In the genomic region with DNA sequence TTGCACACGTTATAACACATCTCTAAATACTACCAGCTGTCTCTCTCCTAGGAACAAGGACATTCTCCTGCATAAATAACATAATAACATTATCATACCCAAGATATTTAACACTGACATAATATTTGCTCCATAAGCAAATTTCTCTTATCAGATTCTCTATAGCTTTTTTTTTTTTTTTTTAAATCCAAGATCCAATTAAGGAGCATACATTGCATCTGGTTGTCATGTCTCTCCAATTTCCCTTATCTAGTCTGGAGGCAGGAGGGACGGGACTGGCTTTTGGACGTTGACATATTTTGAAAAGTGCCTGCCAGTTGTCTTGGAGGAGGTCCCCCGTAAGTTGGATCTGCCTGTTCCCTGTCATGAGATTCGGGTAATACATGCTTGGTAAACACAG, we compare ENCODE assay signal across 16 cellular contexts.
A peak's percentile ranks its signal among the peaks of the same experiment; 100 is the strongest.
DNase-seq lines count a peak whose midpoint lies in the region; ATAC-seq lines count a peak whose summit lies in the region.
"Had no signal": no experiment of that assay in that cellular context is flagged by ENCODE, and none has a peak within 500 bp of the region (broad histone marks: within the 10 kb centered on the region; RNA-seq: fewer than 3 reads in every experiment).

No MANE protein-coding gene starts in this region.

- H3K9me3 Mint-ChIP-seq in activated CD4-positive, alpha-beta T cell treated with anti-CD3 and anti-CD28 coated beads, Interleukin-2, amount 10 ng/mL, durations not matched to agents 24 days and 14 days = no peaks in the 10 kb centered on the region
- no peaks in the 10 kb centered on the region for H3K9me3 Mint-ChIP-seq in CD8-positive, alpha-beta memory T cell
- no peaks in the 10 kb centered on the region for H3K9me3 Mint-ChIP-seq in activated CD4-positive, alpha-beta memory T cell treated with anti-CD3 and anti-CD28 coated beads for 36 hours
- no peaks in the 10 kb centered on the region for H3K9me3 Mint-ChIP-seq in immature natural killer cell

- no peaks in the 10 kb centered on the region for H3K27me3 Mint-ChIP-seq in activated CD4-positive, alpha-beta T cell treated with anti-CD3 and anti-CD28 coated beads, Interleukin-2, amount 10 ng/mL, durations not matched to agents 24 days and 14 days
- no peaks in the 10 kb centered on the region for H3K27me3 Mint-ChIP-seq in CD8-positive, alpha-beta memory T cell
- H3K27me3 Mint-ChIP-seq in activated CD4-positive, alpha-beta memory T cell treated with anti-CD3 and anti-CD28 coated beads for 36 hours = no peaks in the 10 kb centered on the region
- H3K27me3 Mint-ChIP-seq in immature natural killer cell (ENCODE audit: low read depth in 3 of 3) = peaks cover 2 to 14% (median 4%) of the 10 kb centered on the region in 3 donors

- H3K27ac ChIP-seq in CD8-positive, alpha-beta memory T cell (ENCODE audit: low read depth, low read length) = no peak overlapping the region
- H3K27ac ChIP-seq: vagina had no signal

- ATAC-seq in HG02623 (IDR thresholded peaks at IDR 0.05; ENCODE audit: unreplicated experiment) = no peak

- POLR2A ChIA-PET in CD8-positive, alpha-beta memory T cell (lab: Charles Lee) = interaction anchor here (0.5 to 0.7 kb wide), 2 partner anchors 34 to 1468 kb away, joined by 3 to 4 read pairs; no protein-coding TSS in a partner anchor
- POLR2A ChIA-PET in activated CD4-positive, alpha-beta memory T cell treated with anti-CD3 and anti-CD28 coated beads for 36 hours (lab: Charles Lee) = interaction anchor here (0.6 kb wide), 2 partner anchors 24 to 69 kb away, joined by 3 read pairs; no protein-coding TSS in a partner anchor

- no peaks in the 10 kb centered on the region for H3K36me3 ChIP-seq in CD8-positive, alpha-beta memory T cell (ENCODE audit: insufficient read depth, low read length)
- H3K36me3 ChIP-seq: vagina had no signal

- peaks cover 72% of the 10 kb centered on the region for H3K4me1 Mint-ChIP-seq in activated CD4-positive, alpha-beta T cell treated with anti-CD3 and anti-CD28 coated beads, Interleukin-2, amount 10 ng/mL, durations not matched to agents 24 days and 14 days
- H3K4me1 Mint-ChIP-seq in CD8-positive, alpha-beta memory T cell = peaks cover 74 to 94% (median 83%) of the 10 kb centered on the region in 3 donors
- H3K4me1 Mint-ChIP-seq in activated CD4-positive, alpha-beta memory T cell treated with anti-CD3 and anti-CD28 coated beads for 36 hours (ENCODE audit: low read depth) = peaks cover 85% of the 10 kb centered on the region
- peaks cover 78 to 92% of the 10 kb centered on the region in 2 donors for H3K4me1 Mint-ChIP-seq in immature natural killer cell

- H3K36me3 Mint-ChIP-seq in activated CD4-positive, alpha-beta T cell treated with anti-CD3 and anti-CD28 coated beads, Interleukin-2, amount 10 ng/mL, durations not matched to agents 24 days and 14 days (ENCODE audit: low read depth) = peaks cover 37% of the 10 kb centered on the region
- peaks cover 0 to 14% (median 0%) of the 10 kb centered on the region in 3 donors for H3K36me3 Mint-ChIP-seq in CD8-positive, alpha-beta memory T cell
- H3K36me3 Mint-ChIP-seq in activated CD4-positive, alpha-beta memory T cell treated with anti-CD3 and anti-CD28 coated beads for 36 hours = peaks cover 14% of the 10 kb centered on the region
- no peaks in the 10 kb centered on the region for H3K36me3 Mint-ChIP-seq in immature natural killer cell

- no peaks in the 10 kb centered on the region for H3K27me3 ChIP-seq in CD8-positive, alpha-beta memory T cell (ENCODE audit: insufficient read depth, low read length, poor library complexity, severe bottlenecking)
- H3K27me3 ChIP-seq: BLaER1 treated with 17β-estradiol and CSF1 and Interleukin-3, amounts not matched to agents 10 nM and 100 nM; vagina had no signal

- H3K4me3 ChIP-seq in CD8-positive, alpha-beta memory T cell (ENCODE audit: low read length) = no peak overlapping the region
- H3K4me3 ChIP-seq: BLaER1 treated with 17β-estradiol and CSF1 and Interleukin-3, amounts not matched to agents 10 nM and 100 nM; vagina had no signal

- H3K27ac Mint-ChIP-seq in activated CD4-positive, alpha-beta T cell treated with anti-CD3 and anti-CD28 coated beads, Interleukin-2, amount 10 ng/mL, durations not matched to agents 24 days and 14 days = peak overlapping the region; percentile 91
- peak overlapping the region in 5 of 8 donors; percentile 1 to 44 (median 19) for H3K27ac Mint-ChIP-seq in CD8-positive, alpha-beta memory T cell
- H3K27ac Mint-ChIP-seq in activated CD4-positive, alpha-beta memory T cell treated with anti-CD3 and anti-CD28 coated beads for 36 hours = peak overlapping the region; percentile 88
- H3K27ac Mint-ChIP-seq in immature natural killer cell = peak overlapping the region in 4 of 6 donors; percentile 3 to 72 (median 34)

- H3K4me3 Mint-ChIP-seq in activated CD4-positive, alpha-beta T cell treated with anti-CD3 and anti-CD28 coated beads, Interleukin-2, amount 10 ng/mL, durations not matched to agents 24 days and 14 days = peak overlapping the region; percentile 1
- peak overlapping the region in 2 of 7 donors; percentile 8 to 24 for H3K4me3 Mint-ChIP-seq in CD8-positive, alpha-beta memory T cell
- no peak overlapping the region for H3K4me3 Mint-ChIP-seq in activated CD4-positive, alpha-beta memory T cell treated with anti-CD3 and anti-CD28 coated beads for 36 hours
- H3K4me3 Mint-ChIP-seq in immature natural killer cell = no peak overlapping the region

- H3K4me1 ChIP-seq in CD8-positive, alpha-beta memory T cell (ENCODE audit: insufficient read depth, low read length) = peaks cover 53% of the 10 kb centered on the region

- CTCF ChIA-PET in CD8-positive, alpha-beta memory T cell (lab: Charles Lee) = interaction anchor here (1.1 to 1.7 kb wide), 2 partner anchors 75 to 77 kb away, joined by 3 to 5 read pairs; no protein-coding TSS in a partner anchor
- CTCF ChIA-PET in activated CD4-positive, alpha-beta memory T cell treated with anti-CD3 and anti-CD28 coated beads for 36 hours (lab: Charles Lee) = no interaction called here

- intact Hi-C loops in activated CD4-positive, alpha-beta T cell treated with anti-CD3 and anti-CD28 coated beads, Interleukin-2, amount 10 ng/mL, durations not matched to agents 24 days and 14 days (cut with micrococcal nuclease) = loop anchor here (10.0 kb wide), 1 partner anchor 388 kb away; the partner anchor contains the start of gene FAM78A
- intact Hi-C loops in activated CD4-positive, alpha-beta memory T cell treated with anti-CD3 and anti-CD28 coated beads for 36 hours (cut with micrococcal nuclease) = loop anchor here (10.0 kb wide), 2 partner anchors 268 to 692 kb away; partner anchors contain the start of genes PRRC2B and SETX

- H3K9me3 ChIP-seq in CD8-positive, alpha-beta memory T cell (ENCODE audit: low read length) = no peaks in the 10 kb centered on the region
- H3K9me3 ChIP-seq: vagina had no signal

- DNase-seq in activated CD4-positive, alpha-beta T cell treated with anti-CD3 and anti-CD28 coated beads, Interleukin-2, amount 10 ng/mL, durations not matched to agents 24 days and 14 days = no peak
- DNase-seq in activated CD4-positive, alpha-beta T cell treated with anti-CD3 and anti-CD28 coated beads, Interleukin-2, amount 50 U/mL, for 4 hours = no peak
- DNase-seq in CD8-positive, alpha-beta memory T cell = no peak
- no peak for DNase-seq in activated CD4-positive, alpha-beta memory T cell treated with anti-CD3 and anti-CD28 coated beads for 36 hours
- DNase-seq in immature natural killer cell (no peak), NCI-H82 treated with DMSO at 0.1 percent for 48 hours (lab: John Stamatoyannopoulos, UW; ENCODE audit: unreplicated experiment) (no peak), nucleus accumbens (lab: John Stamatoyannopoulos, UW) (no peak)
- DNase-seq: amniotic stem cell; DMS 273 treated with DMSO at 0.1 percent for 48 hours; GF-D8; NCI-H1105; NCI-H2081 treated with DMSO at 0.1 percent for 48 hours; stimulated activated CD4-positive, alpha-beta T cell treated with anti-CD3 and anti-CD28 coated beads, Interleukin-12 subunit alpha, Interleukin-12 subunit beta, amount 100 ng/mL, for 4 hours had no signal

Comparison
In these comparisons a context has a peak if more than half of its experiments do, and no peak if none do; other contexts are left out.
1. H3K27ac Mint-ChIP-seq: peak in every context shown above with its lines; median percentile 91 in activated CD4-positive, alpha-beta T cell treated with anti-CD3 and anti-CD28 coated beads, Interleukin-2, amount 10 ng/mL, durations not matched to agents 24 days and 14 days; 88 in activated CD4-positive, alpha-beta memory T cell treated with anti-CD3 and anti-CD28 coated beads for 36 hours; 34 in immature natural killer cell; 19 in CD8-positive, alpha-beta memory T cell.